ENCODE assay signal across 20 cellular contexts in the genomic region with DNA sequence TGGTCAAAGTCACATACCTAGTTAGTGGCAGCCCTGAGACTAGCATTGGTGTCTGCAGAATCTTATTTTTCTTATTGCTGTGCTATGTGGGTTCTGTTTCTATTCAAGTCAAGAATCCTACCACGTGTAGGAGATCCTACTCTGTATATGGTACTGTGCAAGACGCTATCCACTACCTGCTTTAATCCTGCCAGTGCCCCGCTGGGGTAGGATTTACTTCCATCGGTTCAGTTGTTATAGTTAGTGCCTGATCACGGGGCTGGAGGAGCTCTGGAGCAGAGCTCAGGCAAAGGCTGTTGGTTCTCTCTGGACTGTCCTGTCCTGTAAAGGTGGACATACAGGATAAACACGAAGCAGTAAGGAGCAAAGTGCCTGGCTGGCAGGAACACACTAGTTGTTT.
"Had no signal": no experiment of that assay in that cellular context is flagged by ENCODE, and none has a peak within 500 bp of the region (broad histone marks: within the 10 kb centered on the region; RNA-seq: fewer than 3 reads in every experiment).

No MANE protein-coding gene starts in this region.

- DNase-seq: cortex of kidney; effector CD4-positive, alpha-beta T cell; immature natural killer cell; islet precursor cell; kidney glomerular epithelial cell; left ventricle myocardium superior; lower lobe of right lung; naive thymus-derived CD8-positive, alpha-beta T cell; nephron progenitor cell; pancreas; spleen; stimulated activated CD4-positive, alpha-beta T cell treated with anti-CD3 and anti-CD28 coated beads, Interleukin-4, amount 100 ng/mL, for 4 hours; stimulated activated naive CD8-positive, alpha-beta T cell treated with anti-CD3 and anti-CD28 coated beads, Interleukin-15, Interleukin-2, amounts not matched to agents 100 U/mL and 50 U/mL, for 24 hours; trophoblast cell had no signal

- H3K36me3 Mint-ChIP-seq: naive thymus-derived CD8-positive, alpha-beta T cell; stimulated activated memory B cell treated with anti-CD40 and anti-IgM and Interleukin-4, amounts not matched to agents 10 μg/mL and 1 μg/mL and 100 μg/mL, for 72 hours had no signal

- H3K4me3 ChIP-seq: lower lobe of right lung, pancreas, skin epidermis, spleen, suprapubic skin, thyroid gland, vagina had no signal

- H3K27me3 ChIP-seq: spleen, thyroid gland, vagina had no signal

- H3K4me1 Mint-ChIP-seq: immature natural killer cell; stimulated activated memory B cell treated with anti-CD40 and anti-IgM and Interleukin-4, amounts not matched to agents 10 μg/mL and 1 μg/mL and 100 μg/mL, for 72 hours had no signal

- H3K36me3 ChIP-seq: lower lobe of right lung, neutrophil, pancreas, spleen, suprapubic skin, thyroid gland, vagina had no signal

- H3K27ac Mint-ChIP-seq: immature natural killer cell; nephron progenitor cell; stimulated activated memory B cell treated with anti-CD40 and anti-IgM and Interleukin-4, amounts not matched to agents 10 μg/mL and 1 μg/mL and 100 μg/mL, for 72 hours had no signal

- H3K27me3 Mint-ChIP-seq: stimulated activated memory B cell treated with anti-CD40 and anti-IgM and Interleukin-4, amounts not matched to agents 10 μg/mL and 1 μg/mL and 100 μg/mL, for 72 hours had no signal

- H3K4me3 Mint-ChIP-seq: immature natural killer cell; naive thymus-derived CD8-positive, alpha-beta T cell; nephron progenitor cell; stimulated activated memory B cell treated with anti-CD40 and anti-IgM and Interleukin-4, amounts not matched to agents 10 μg/mL and 1 μg/mL and 100 μg/mL, for 72 hours had no signal

- H3K27ac ChIP-seq: lower lobe of right lung, neutrophil, pancreas, skin epidermis, spleen, suprapubic skin, thyroid gland, vagina had no signal

- H3K9me3 ChIP-seq: lower lobe of right lung, neutrophil, pancreas, suprapubic skin, thyroid gland, vagina had no signal
